In the genomic region with DNA sequence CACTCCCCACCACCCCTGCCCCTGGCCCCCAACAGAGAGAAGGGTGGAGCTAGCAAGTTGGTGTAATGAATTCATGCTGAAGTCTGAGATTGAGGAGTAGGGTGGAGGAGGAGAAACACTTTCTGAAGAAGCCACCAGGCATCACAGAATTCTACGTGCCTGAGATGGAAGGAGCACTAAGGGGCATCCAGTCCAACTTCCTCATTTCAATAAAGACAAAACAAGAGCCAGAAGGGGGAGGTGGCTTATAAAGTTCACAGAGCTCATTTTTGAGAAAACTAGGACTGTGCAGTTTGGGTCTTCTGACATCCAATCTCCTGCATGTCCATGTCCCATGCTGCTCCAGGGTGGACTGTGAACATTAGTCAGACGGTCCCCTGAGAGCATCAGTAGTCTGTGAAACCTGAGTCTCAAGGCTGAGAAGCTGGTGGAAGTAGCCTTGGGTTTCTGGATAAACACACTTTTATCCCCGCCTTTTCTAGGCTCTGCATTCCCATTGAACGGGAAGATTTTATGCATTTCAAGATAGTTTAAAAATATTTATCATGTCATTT, we compare ENCODE assay signal across 1 cellular context.
TF ChIP-seq lines count a peak whose summit lies in the region.

No MANE protein-coding gene starts in this region.

TF ChIP-seq in HepG2, 621 proteins besides CTCF, POLR2A, EP300 and RAD21 (continued from another document):
- TF ChIP-seq, protein P1, sequence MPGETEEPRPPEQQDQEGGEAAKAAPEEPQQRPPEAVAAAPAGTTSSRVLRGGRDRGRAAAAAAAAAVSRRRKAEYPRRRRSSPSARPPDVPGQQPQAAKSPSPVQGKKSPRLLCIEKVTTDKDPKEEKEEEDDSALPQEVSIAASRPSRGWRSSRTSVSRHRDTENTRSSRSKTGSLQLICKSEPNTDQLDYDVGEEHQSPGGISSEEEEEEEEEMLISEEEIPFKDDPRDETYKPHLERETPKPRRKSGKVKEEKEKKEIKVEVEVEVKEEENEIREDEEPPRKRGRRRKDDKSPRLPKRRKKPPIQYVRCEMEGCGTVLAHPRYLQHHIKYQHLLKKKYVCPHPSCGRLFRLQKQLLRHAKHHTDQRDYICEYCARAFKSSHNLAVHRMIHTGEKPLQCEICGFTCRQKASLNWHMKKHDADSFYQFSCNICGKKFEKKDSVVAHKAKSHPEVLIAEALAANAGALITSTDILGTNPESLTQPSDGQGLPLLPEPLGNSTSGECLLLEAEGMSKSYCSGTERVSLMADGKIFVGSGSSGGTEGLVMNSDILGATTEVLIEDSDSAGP (CRISPR knock-in tag; IDR thresholded peaks at IDR 0.05; ENCODE audit: borderline replicate concordance) = no peak
TF ChIP-seq in HepG2: peak in this region for 0.
